In genomic region chr4:158766419-158767044, GRCh38 we compare ENCODE assay signal across 28 cellular contexts. TPM values are rescaled to one million over a fixed set of nuclear protein-coding genes. Genes with fewer than 3 reads are reported as not detected.
DNase-seq lines count a peak whose midpoint lies in the region; ATAC-seq, FAIRE-seq and TF ChIP-seq lines count a peak whose summit lies in the region.
"Had no signal": no experiment of that assay in that cellular context is flagged by ENCODE, and none has a peak within 500 bp of the region (broad histone marks: within the 10 kb centered on the region; RNA-seq: fewer than 3 reads in every experiment).

No MANE protein-coding gene starts in this region.

- H3K79me2 ChIP-seq in K562 (ENCODE audit: control insufficient read depth, insufficient read depth, low read length), result peaks cover 23% of the 10 kb centered on the region

- no peak for TF ChIP-seq RAD21 in K562 (CRISPR knock-in tag; conservative IDR thresholded peaks at IDR 0.05 in 1 of 2, IDR thresholded peaks at IDR 0.05 in 1 of 2)

- H3K27ac ChIP-seq in K562 (ENCODE audit: extremely low read depth, low read depth, low read length) (no peak overlapping the region), sigmoid colon (peak overlapping the region in 3 of 4 donors; percentile 90 to 93 (median 93)), body of pancreas (no peak overlapping the region)
- no peak overlapping the region for H3K27ac ChIP-seq in CD4-positive, alpha-beta memory T cell (ENCODE audit: low read depth, low read length)
- H3K27ac ChIP-seq: epithelial cell of prostate had no signal

- H3K4me3 ChIP-seq in K562 (no peak overlapping the region), sigmoid colon (no peak overlapping the region), body of pancreas (no peak overlapping the region)
- H3K4me3 ChIP-seq in CD4-positive, alpha-beta memory T cell (ENCODE audit: low read length in 2 of 2), result no peak overlapping the region
- H3K4me3 ChIP-seq: mucosa of descending colon had no signal

- POLR2A ChIA-PET in K562 (lab: Yijun Ruan, JAX), result no interaction called here
- POLR2A ChIA-PET in CD4-positive, alpha-beta memory T cell (lab: Charles Lee; ENCODE audit: partially characterized antibody), result no interaction called here

- H3K9me1 ChIP-seq in K562 (ENCODE audit: control insufficient read depth, insufficient read depth, low read length), result no peaks in the 10 kb centered on the region

- H3K36me3 ChIP-seq in K562 (ENCODE audit: control insufficient read depth, insufficient read depth, low read length), result no peaks in the 10 kb centered on the region
- no peaks in the 10 kb centered on the region for H3K36me3 ChIP-seq in sigmoid colon
- no peaks in the 10 kb centered on the region for H3K36me3 ChIP-seq in CD4-positive, alpha-beta memory T cell (ENCODE audit: insufficient read depth, low read length)
- H3K36me3 ChIP-seq in body of pancreas (replicated peaks in 1 of 2; ENCODE audit: insufficient read depth in 1 of 2, low read depth in 2 of 2), result no peaks in the 10 kb centered on the region

- TF ChIP-seq EP300 in K562 (IDR thresholded peaks at IDR 0.05; ENCODE audit: low read length) (no peak), sigmoid colon (IDR thresholded peaks at IDR 0.05) (no peak)

- no peaks in the 10 kb centered on the region for H3K9me3 Mint-ChIP-seq in CD4-positive, alpha-beta memory T cell
- H3K9me3 Mint-ChIP-seq: activated CD4-positive, alpha-beta memory T cell treated with anti-CD3 and anti-CD28 coated beads for 36 hours; activated naive CD4-positive, alpha-beta T cell treated with anti-CD3 and anti-CD28 coated beads, Interleukin-2, amount 10 ng/mL, durations not matched to agents 7 days and 5 days; CD8-positive, alpha-beta memory T cell; IgD-negative memory B cell; stimulated activated effector memory CD8-positive, alpha-beta T cell treated with anti-CD3 and anti-CD28 coated beads, Interleukin-12 subunit alpha, Interleukin-12 subunit beta, amount 100 ng/mL, for 72 hours had no signal

- in situ Hi-C loops in KBM-7 (cut with MboI; ENCODE audit: low pct_unique_long_range_greater_than_20kb, low sequenced_read_pairs) (no loop called here), K562 (cut with MboI) (no loop called here)

- no peak for ATAC-seq in K562
- no peak for ATAC-seq in body of pancreas
- ATAC-seq: mucosa of descending colon; sciatic nerve; stimulated activated effector memory CD8-positive, alpha-beta T cell treated with anti-CD3 and anti-CD28 coated beads, Interleukin-12 subunit alpha, Interleukin-12 subunit beta, amount 100 ng/mL, for 72 hours had no signal

- peaks cover 17 to 35% (median 25%) of the 10 kb centered on the region in 4 donors for H3K4me1 Mint-ChIP-seq in CD4-positive, alpha-beta memory T cell

- 0 out of 2 replicates have a peak overlapping the region, but pooled peaks have one; percentile 34 for H2AFZ ChIP-seq in K562 (ENCODE audit: low read depth, low read length)

- no peak overlapping the region for H3K9ac ChIP-seq in K562 (ENCODE audit: insufficient read depth in 1 of 2, low read depth in 2 of 2, low read length in 2 of 2)

- no TSS peak for BruUV-seq in K562 (replicated peaks; lab: Mats Ljungman, UMichigan)

- H3K27ac Mint-ChIP-seq in CD4-positive, alpha-beta memory T cell, result peak overlapping the region in 2 of 7 donors; percentile 57 to 59
- H3K27ac Mint-ChIP-seq: activated CD4-positive, alpha-beta memory T cell treated with anti-CD3 and anti-CD28 coated beads for 36 hours; activated naive CD4-positive, alpha-beta T cell treated with anti-CD3 and anti-CD28 coated beads, Interleukin-2, amount 10 ng/mL, durations not matched to agents 7 days and 5 days; IgD-negative memory B cell; stimulated activated effector memory CD8-positive, alpha-beta T cell treated with anti-CD3 and anti-CD28 coated beads, Interleukin-12 subunit alpha, Interleukin-12 subunit beta, amount 100 ng/mL, for 72 hours had no signal

- H3K9me3 ChIP-seq in K562 (replicated peaks; ENCODE audit: control insufficient read depth, insufficient read depth, low read depth, low read length) (no peaks in the 10 kb centered on the region), sigmoid colon (no peaks in the 10 kb centered on the region), body of pancreas (no peaks in the 10 kb centered on the region)
- no peaks in the 10 kb centered on the region for H3K9me3 ChIP-seq in CD4-positive, alpha-beta memory T cell (ENCODE audit: control insufficient read depth in 1 of 2, low read length in 2 of 2)
- H3K9me3 ChIP-seq: mucosa of descending colon had no signal

- TF ChIP-seq POLR2A in K562 (conservative IDR thresholded peaks at IDR 0.05) (no peak), sigmoid colon (IDR thresholded peaks at IDR 0.05) (no peak), body of pancreas (IDR thresholded peaks at IDR 0.05) (no peak)

- H3K4me1 ChIP-seq in K562 (replicated peaks in 1 of 2; ENCODE audit: control insufficient read depth in 2 of 2, insufficient read depth in 2 of 2, low read length in 2 of 2) (peaks cover 9 to 13% of the 10 kb centered on the region in 2 experiments; a peak in 4 of 5 replicates), sigmoid colon (peaks cover 0 to 28% (median 18%) of the 10 kb centered on the region in 4 donors), body of pancreas (peaks cover 19% of the 10 kb centered on the region)
- peaks cover 23% of the 10 kb centered on the region for H3K4me1 ChIP-seq in CD4-positive, alpha-beta memory T cell (ENCODE audit: insufficient read depth, low read length)

- H4K20me1 ChIP-seq in K562 (replicated peaks; ENCODE audit: control insufficient read depth, insufficient read depth, low read length), result no peaks in the 10 kb centered on the region

- TF ChIP-seq CTCF in K562 (IDR thresholded peaks at IDR 0.05 in 2 of 3, conservative IDR thresholded peaks at IDR 0.05 in 1 of 3; ENCODE audit: insufficient read depth in 2 of 3, low read depth in 1 of 3, low read length in 3 of 3), result no peak
- TF ChIP-seq CTCF in sigmoid colon (IDR thresholded peaks at IDR 0.05), result no peak
- no peak for TF ChIP-seq CTCF in body of pancreas (IDR thresholded peaks at IDR 0.05)

- no peaks in the 10 kb centered on the region for H3K27me3 ChIP-seq in K562 (ENCODE audit: control insufficient read depth in 2 of 2, insufficient read depth in 2 of 2, low read length in 2 of 2)
- no peaks in the 10 kb centered on the region for H3K27me3 ChIP-seq in sigmoid colon
- H3K27me3 ChIP-seq in CD4-positive, alpha-beta memory T cell (ENCODE audit: insufficient read depth, low read length), result no peaks in the 10 kb centered on the region
- H3K27me3 ChIP-seq in body of pancreas, result no peaks in the 10 kb centered on the region

- H3K4me3 Mint-ChIP-seq in CD4-positive, alpha-beta memory T cell, result peak overlapping the region in 1 of 8 donors; percentile 39
- H3K4me3 Mint-ChIP-seq: activated CD4-positive, alpha-beta memory T cell treated with anti-CD3 and anti-CD28 coated beads for 36 hours; activated naive CD4-positive, alpha-beta T cell treated with anti-CD3 and anti-CD28 coated beads, Interleukin-2, amount 10 ng/mL, durations not matched to agents 7 days and 5 days; stimulated activated effector memory CD8-positive, alpha-beta T cell treated with anti-CD3 and anti-CD28 coated beads, Interleukin-12 subunit alpha, Interleukin-12 subunit beta, amount 100 ng/mL, for 72 hours had no signal

- 28% methylated on average over 6 of the region's 6 CpGs for WGBS in K562 (ENCODE audit: insufficient coverage, low coverage, missing lambda C conversion rate)
- WGBS in sigmoid colon, 2 donors, result 84 to 91% methylated on average over 6 of the region's 6 CpGs
- 81 to 88% methylated on average over 6 of the region's 6 CpGs for WGBS in body of pancreas, 2 donors

- no peak for FAIRE-seq in K562 (lab: Jason Lieb, UNC)
- FAIRE-seq: bronchial epithelial cell, G401.6, urothelium cell line had no signal

- no peak overlapping the region for H3K4me2 ChIP-seq in K562 (ENCODE audit: insufficient read depth, low read length)

- intact Hi-C loops in K562 (cut with micrococcal nuclease), result loop anchor here (5.0 kb wide), 1 partner anchor 94 kb away; the partner anchor contains the start of genes C4orf46 and ETFDH
- intact Hi-C loops in sigmoid colon (cut with DNase I), result loop anchor here (5.0 kb wide), 2 partner anchors 46 to 94 kb away; partner anchors contain the start of genes C4orf46 and ETFDH
- intact Hi-C loops in CD4-positive, alpha-beta memory T cell (cut with micrococcal nuclease), result no loop called here
- intact Hi-C loops in body of pancreas (cut with DNase I), result loop anchor here (10.0 kb wide), 1 partner anchor 78 kb away; no protein-coding TSS in a partner anchor

- H3K36me3 Mint-ChIP-seq in CD4-positive, alpha-beta memory T cell, result peaks cover 0 to 5% of the 10 kb centered on the region in 2 donors
- H3K36me3 Mint-ChIP-seq: IgD-negative memory B cell had no signal

- DNase-seq in KBM-7 (peak; percentile 77), NOMO-1 treated with DMSO at 0.1 percent for 48 hours (lab: John Stamatoyannopoulos, UW; ENCODE audit: unreplicated experiment) (peak; percentile 92), K562 (ENCODE audit: extremely low read depth in 1 of 4, low spot score in 3 of 4) (no peak), sigmoid colon (no peak), body of pancreas (no peak)
- no peak for DNase-seq in CD4-positive, alpha-beta memory T cell
- DNase-seq in activated CD4-positive, CD25-positive, alpha-beta regulatory T cell treated with anti-CD3 and anti-CD28 coated beads, Interleukin-2, amount 50 U/mL, for 72 hours, result no peak
- DNase-seq: activated CD4-positive, alpha-beta memory T cell treated with anti-CD3 and anti-CD28 coated beads for 36 hours; activated CD8-positive, alpha-beta memory T cell treated with anti-CD3 and anti-CD28 coated beads, Interleukin-2, amount 50 U/mL, for 4 hours; activated naive CD4-positive, alpha-beta T cell treated with anti-CD3 and anti-CD28 coated beads, Interleukin-2, amount 10 ng/mL, durations not matched to agents 7 days and 5 days; amniotic stem cell; CD8-positive, alpha-beta memory T cell; effector CD8-positive, alpha-beta T cell; H7; mucosa of descending colon; NCI-H1436; NCI-H2107; NCI-H446; NCI-H82; Right ventricle myocardium superior; stimulated activated CD4-positive, alpha-beta T cell treated with anti-CD3 and anti-CD28 coated beads, Interleukin-4, amount 100 ng/mL, for 24 hours had no signal

- CTCF ChIA-PET in K562 (lab: Yijun Ruan, JAX; ENCODE audit: low intra/inter-chr PET ratio), result no interaction called here
- CTCF ChIA-PET in CD4-positive, alpha-beta memory T cell (lab: Charles Lee; ENCODE audit: partially characterized antibody), result interaction anchor here (1.0 kb wide), 1 partner anchor 83 kb away, joined by 4 read pairs; no protein-coding TSS in a partner anchor

- H3K27me3 Mint-ChIP-seq in CD4-positive, alpha-beta memory T cell, result peaks cover under 1 to 2% of the 10 kb centered on the region in 2 donors
- H3K27me3 Mint-ChIP-seq: activated naive CD4-positive, alpha-beta T cell treated with anti-CD3 and anti-CD28 coated beads, Interleukin-2, amount 10 ng/mL, durations not matched to agents 7 days and 5 days had no signal

RNA-seq across cellular contexts. Expression of gene FNIP2, which starts 2.3 kb away (rescaled TPM):
- total RNA-seq in K562 (2011; cell fraction: chromatin; rRNA removed; ENCODE audit: low replicate concordance), result 19.6 and 35.6 TPM in 2 replicates
- total RNA-seq in K562 (2011; cell fraction: nucleolus; rRNA removed), result 6.0 and 7.4 TPM in 2 replicates
- total RNA-seq in K562 (2011; cell fraction: nucleoplasm; rRNA removed), result 18.3 and 23.7 TPM in 2 replicates
- 6.3 and 7.3 TPM in 2 replicates for total RNA-seq in K562 (2014; rRNA removed)
- 11.7 and 12.4 TPM in 2 replicates for total RNA-seq in K562 (2014; rRNA removed; fragmentation: Illumina TruSeq; extraction: Trizol)
- 14.5 and 15.5 TPM in 2 replicates for total RNA-seq in K562 (2015; rRNA removed; fragmentation: Illumina TruSeq; extraction: Trizol)
- 9.7 and 11.6 TPM in 2 replicates for total RNA-seq in K562 (2021)
- polyA plus RNA-seq in K562 (2011; rRNA removed), result 5.5 and 8.3 TPM in 2 replicates
- 2.4 and 3.9 TPM in 2 replicates for polyA plus RNA-seq in K562 (2011; cell fraction: cytosol; rRNA removed)
- 4.0 and 5.3 TPM in 2 replicates for polyA plus RNA-seq in K562 (2011; cell fraction: nucleus; rRNA removed)
- polyA plus RNA-seq in K562 (2012), result 6.9 and 9.7 TPM in 2 replicates
- polyA plus RNA-seq in K562 (2014; fragmentation: Illumina TruSeq; extraction: Trizol), result 7.9 and 8.7 TPM in 2 replicates
- 1 to 10 TPM; 1.7 to 2.8 TPM for polyA plus RNA-seq in K562 (2014; fragmentation: Nextera tagmentation; extraction: Ambion mirVana)
- polyA plus RNA-seq in K562 (2014; rRNA removed), result 4.9 and 6.3 TPM in 2 replicates
- polyA minus RNA-seq in K562 (2011; rRNA and poly(A)+ RNA removed), result 19.4 and 22.2 TPM in 2 replicates
- 6.7 and 9.5 TPM in 2 replicates for polyA minus RNA-seq in K562 (2011; cell fraction: cytosol; rRNA and poly(A)+ RNA removed)
- polyA minus RNA-seq in K562 (2011; cell fraction: nucleus; rRNA and poly(A)+ RNA removed), result 7.5 and 9.8 TPM in 2 replicates
- 10 to 100 TPM; 35.2 to 38.9 (median 36.5) TPM for total RNA-seq in sigmoid colon
- polyA plus RNA-seq in sigmoid colon, result 10 to 100 TPM; 14.4 to 22.7 (median 17.8) TPM
- total RNA-seq in CD4-positive, alpha-beta memory T cell, result 1 to 10 TPM; 8.1 to 9.4 TPM
- polyA plus RNA-seq in CD4-positive, alpha-beta memory T cell, result 1 to 10 TPM; 2.4 to 4.7 TPM
- total RNA-seq in body of pancreas, result 10 to 100 TPM; 26.7 to 38.2 TPM

RNA-seq across cellular contexts. Expression of gene PPID, which starts 43.3 kb away (rescaled TPM):
- 13.7 and 37.1 TPM in 2 replicates for total RNA-seq in K562 (2011; cell fraction: chromatin; rRNA removed; ENCODE audit: low replicate concordance)
- total RNA-seq in K562 (2011; cell fraction: nucleolus; rRNA removed), result 9.2 and 10.5 TPM in 2 replicates
- 24.2 and 45.6 TPM in 2 replicates for total RNA-seq in K562 (2011; cell fraction: nucleoplasm; rRNA removed)
- 70.3 and 73.7 TPM in 2 replicates for total RNA-seq in K562 (2014; rRNA removed)
- 112 and 113 TPM in 2 replicates for total RNA-seq in K562 (2014; rRNA removed; fragmentation: Illumina TruSeq; extraction: Trizol)
- 110 and 125 TPM in 2 replicates for total RNA-seq in K562 (2015; rRNA removed; fragmentation: Illumina TruSeq; extraction: Trizol)
- 49.3 and 51.7 TPM in 2 replicates for total RNA-seq in K562 (2021)
- polyA plus RNA-seq in K562 (2011; rRNA removed), result 29.0 and 46.5 TPM in 2 replicates
- polyA plus RNA-seq in K562 (2011; cell fraction: cytosol; rRNA removed), result 28.5 and 32.8 TPM in 2 replicates
- polyA plus RNA-seq in K562 (2011; cell fraction: nucleus; rRNA removed), result 16.4 and 17.8 TPM in 2 replicates
- polyA plus RNA-seq in K562 (2012), result 44.4 and 60.2 TPM in 2 replicates
- polyA plus RNA-seq in K562 (2014; fragmentation: Illumina TruSeq; extraction: Trizol), result 122 and 160 TPM in 2 replicates
- 100 to 1,000 TPM in 1 of 2 experiments, 10 to 100 TPM in 1; 57.5 to 135 TPM for polyA plus RNA-seq in K562 (2014; fragmentation: Nextera tagmentation; extraction: Ambion mirVana)
- polyA plus RNA-seq in K562 (2014; rRNA removed), result 90.9 and 98.6 TPM in 2 replicates
- polyA minus RNA-seq in K562 (2011; rRNA and poly(A)+ RNA removed), result 23.9 and 24.5 TPM in 2 replicates
- 16.5 and 16.6 TPM in 2 replicates for polyA minus RNA-seq in K562 (2011; cell fraction: cytosol; rRNA and poly(A)+ RNA removed)
- 9.8 and 16.8 TPM in 2 replicates for polyA minus RNA-seq in K562 (2011; cell fraction: nucleus; rRNA and poly(A)+ RNA removed)
- total RNA-seq in sigmoid colon, result 10 to 100 TPM; 17.8 to 54.8 (median 28.6) TPM
- 10 to 100 TPM; 17.4 to 30.1 (median 26.6) TPM for polyA plus RNA-seq in sigmoid colon
- total RNA-seq in CD4-positive, alpha-beta memory T cell, result 10 to 100 TPM; 30.2 to 32.0 TPM
- 10 to 100 TPM; 49.4 to 54.8 TPM for polyA plus RNA-seq in CD4-positive, alpha-beta memory T cell
- total RNA-seq in body of pancreas, result 10 to 100 TPM; 15.5 to 19.7 TPM

Comparison
In these comparisons a context has a peak if more than half of its experiments do, and no peak if none do; other contexts are left out.
1. DNase-seq: peak in KBM-7 (single experiment) and NOMO-1 treated with DMSO at 0.1 percent for 48 hours (single experiment); none in K562 (0 of 4), sigmoid colon (single experiment), CD4-positive, alpha-beta memory T cell (0 of 5), activated CD4-positive, CD25-positive, alpha-beta regulatory T cell treated with anti-CD3 and anti-CD28 coated beads, Interleukin-2, amount 50 U/mL, for 72 hours (single experiment) and body of pancreas (0 of 4).
2. H3K27ac ChIP-seq: peak in sigmoid colon (3 of 4); none in K562 (single experiment), CD4-positive, alpha-beta memory T cell (single experiment) and body of pancreas (0 of 4).